10 cellular contexts compared by ENCODE assay signal in the genomic region with DNA sequence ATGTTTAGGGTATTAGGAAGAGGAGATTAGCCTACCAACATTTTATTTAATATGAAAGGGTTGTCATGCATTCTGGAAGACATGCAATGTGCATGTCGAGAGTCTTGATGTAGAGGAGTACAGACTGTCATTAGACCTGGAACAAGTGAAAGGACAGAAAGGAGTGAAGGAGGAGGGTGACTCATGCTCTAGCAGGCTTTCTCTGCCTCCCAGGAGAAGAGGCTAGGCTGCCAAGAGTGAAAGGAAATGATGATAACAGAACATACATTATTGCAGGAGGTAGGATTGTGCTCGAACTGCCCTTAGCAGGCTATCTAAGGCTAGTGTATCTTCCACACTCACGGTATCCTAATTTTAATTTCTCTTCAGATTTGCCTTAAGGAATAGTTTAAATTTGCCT.
DNase-seq lines count a peak whose midpoint lies in the region; ATAC-seq, FAIRE-seq and TF ChIP-seq lines count a peak whose summit lies in the region.
"Had no signal": no experiment of that assay in that cellular context is flagged by ENCODE, and none has a peak within 500 bp of the region (broad histone marks: within the 10 kb centered on the region; RNA-seq: fewer than 3 reads in every experiment).

No MANE protein-coding gene starts in this region.

- WGBS in K562 (ENCODE audit: insufficient coverage, low coverage, missing lambda C conversion rate), result 20% methylated on average over 3 of the region's 3 CpGs

- TF ChIP-seq EP300 in K562 (IDR thresholded peaks at IDR 0.05; ENCODE audit: low read length), result no peak

- H4K20me1 ChIP-seq in K562 (replicated peaks; ENCODE audit: control insufficient read depth, insufficient read depth, low read length), result no peaks in the 10 kb centered on the region

- no peak for TF ChIP-seq RAD21 in K562 (CRISPR knock-in tag; conservative IDR thresholded peaks at IDR 0.05 in 1 of 2, IDR thresholded peaks at IDR 0.05 in 1 of 2)

- H3K9me1 ChIP-seq in K562 (ENCODE audit: control insufficient read depth, insufficient read depth, low read length), result no peaks in the 10 kb centered on the region

- FAIRE-seq in K562 (lab: Jason Lieb, UNC), result no peak

- H3K27me3 Mint-ChIP-seq in natural killer cell (ENCODE audit: low read depth in 2 of 2), result no peaks in the 10 kb centered on the region
- H3K27me3 Mint-ChIP-seq: IgD-negative memory B cell had no signal

- H3K4me1 ChIP-seq in K562 (replicated peaks in 1 of 2; ENCODE audit: control insufficient read depth in 2 of 2, insufficient read depth in 2 of 2, low read length in 2 of 2), result no peaks in the 10 kb centered on the region

- H3K27me3 ChIP-seq in K562 (ENCODE audit: control insufficient read depth in 2 of 2, insufficient read depth in 2 of 2, low read length in 2 of 2) (no peaks in the 10 kb centered on the region), WERI-Rb-1 (ENCODE audit: insufficient read depth, low read depth, severe bottlenecking) (no peaks in the 10 kb centered on the region)

- peak overlapping the region; percentile 70 to 83 for H3K27ac Mint-ChIP-seq in natural killer cell
- H3K27ac Mint-ChIP-seq: IgD-negative memory B cell had no signal

- CTCF ChIA-PET in K562 (lab: Yijun Ruan, JAX; ENCODE audit: low intra/inter-chr PET ratio), result interaction anchor here (0.6 kb wide), 1 partner anchor 784 kb away, joined by 3 read pairs; no protein-coding TSS in a partner anchor

- no peak for TF ChIP-seq POLR2A in K562 (conservative IDR thresholded peaks at IDR 0.05)

- H3K4me1 Mint-ChIP-seq in natural killer cell, result peaks cover 89 to 92% of the 10 kb centered on the region in 2 donors

- no peak overlapping the region for H3K27ac ChIP-seq in K562 (ENCODE audit: extremely low read depth, low read depth, low read length)
- no peak overlapping the region for H3K27ac ChIP-seq in WERI-Rb-1

- TF ChIP-seq CTCF in K562 (IDR thresholded peaks at IDR 0.05 in 2 of 3, conservative IDR thresholded peaks at IDR 0.05 in 1 of 3; ENCODE audit: insufficient read depth in 2 of 3, low read depth in 1 of 3, low read length in 3 of 3), result no peak
- no peak for TF ChIP-seq CTCF in natural killer cell (IDR thresholded peaks at IDR 0.05)
- no peak for TF ChIP-seq CTCF in WERI-Rb-1 (IDR thresholded peaks at IDR 0.05; ENCODE audit: low read depth, low read length)
- no peak for TF ChIP-seq CTCF in GM10266 (IDR thresholded peaks at IDR 0.05; ENCODE audit: control insufficient read depth, insufficient read depth, low read depth, missing control alignments)

- H3K9me3 Mint-ChIP-seq in natural killer cell, result no peaks in the 10 kb centered on the region
- H3K9me3 Mint-ChIP-seq: IgD-negative memory B cell had no signal

- ATAC-seq in K562 (peak; percentile 82), natural killer cell (peak in 1 of 3 donors; percentile 19)
- ATAC-seq: HCT116 had no signal

- no TSS peak for BruUV-seq in K562 (replicated peaks; lab: Mats Ljungman, UMichigan)

- H3K9ac ChIP-seq in K562 (ENCODE audit: insufficient read depth in 1 of 2, low read depth in 2 of 2, low read length in 2 of 2), result no peak overlapping the region

- H3K36me3 Mint-ChIP-seq in natural killer cell, result no peaks in the 10 kb centered on the region

- no peaks in the 10 kb centered on the region for H3K79me2 ChIP-seq in K562 (ENCODE audit: control insufficient read depth, insufficient read depth, low read length)

- H3K4me3 Mint-ChIP-seq in natural killer cell, result peak overlapping the region; percentile 86
- H3K4me3 Mint-ChIP-seq: IgD-negative memory B cell had no signal

- in situ Hi-C loops in K562 (cut with MboI), result no loop called here

- DNase-seq in DMS79 (lab: John Stamatoyannopoulos, UW) (peak; percentile 22), HUDEP-2 (lab: John Stamatoyannopoulos, UW; ENCODE audit: unreplicated experiment in 76 of 76) (peak in 42 of 76 experiments; percentile 1 to 64 (median 20)), K562 (ENCODE audit: extremely low read depth in 1 of 4, low spot score in 3 of 4) (peak in 2 of 4 experiments; percentile 27 to 30), natural killer cell (no peak), WERI-Rb-1 (no peak), inferior parietal cortex (ENCODE audit: extremely low spot score) (no peak), GM10266 (ENCODE audit: extremely low spot score) (no peak)
- DNase-seq: stimulated activated CD4-positive, alpha-beta T cell treated with anti-CD3 and anti-CD28 coated beads, Interleukin-4, amount 100 ng/mL, for 1 hour had no signal

- intact Hi-C loops in K562 (cut with micrococcal nuclease), result no loop called here
- intact Hi-C loops in natural killer cell (cut with micrococcal nuclease), result loop anchor here (2.0 to 10.0 kb wide), 2 partner anchors 227 to 997 kb away; partner anchors contain the start of gene EXOC4

- POLR2A ChIA-PET in K562 (lab: Yijun Ruan, JAX), result no interaction called here

- no peak overlapping the region for H2AFZ ChIP-seq in K562 (ENCODE audit: low read depth, low read length)

- H3K4me3 ChIP-seq in K562 (no peak overlapping the region), WERI-Rb-1 (ENCODE audit: low read depth, low read length) (no peak overlapping the region)

- no peaks in the 10 kb centered on the region for H3K9me3 ChIP-seq in K562 (replicated peaks; ENCODE audit: control insufficient read depth, insufficient read depth, low read depth, low read length)
- no peaks in the 10 kb centered on the region for H3K9me3 ChIP-seq in WERI-Rb-1 (ENCODE audit: severe bottlenecking)

- H3K4me2 ChIP-seq in K562 (ENCODE audit: insufficient read depth, low read length), result no peak overlapping the region

- H3K36me3 ChIP-seq in K562 (ENCODE audit: control insufficient read depth, insufficient read depth, low read length) (peaks cover 9% of the 10 kb centered on the region), WERI-Rb-1 (no peaks in the 10 kb centered on the region)

TF ChIP-seq in K562, 482 proteins besides CTCF, POLR2A, EP300 and RAD21 (continues in another document):
- TF ChIP-seq FOXP1 (CRISPR knock-in tag; IDR thresholded peaks at IDR 0.05), result no peak
- TF ChIP-seq, protein P1, sequence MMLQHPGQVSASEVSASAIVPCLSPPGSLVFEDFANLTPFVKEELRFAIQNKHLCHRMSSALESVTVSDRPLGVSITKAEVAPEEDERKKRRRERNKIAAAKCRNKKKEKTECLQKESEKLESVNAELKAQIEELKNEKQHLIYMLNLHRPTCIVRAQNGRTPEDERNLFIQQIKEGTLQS (IDR thresholded peaks at IDR 0.05), result peak; percentile 68
- TF ChIP-seq, protein P1 (CRISPR knock-in tag; conservative IDR thresholded peaks at IDR 0.05), result no peak
- TF ChIP-seq ZNF24 (IDR thresholded peaks at IDR 0.05), result peak; percentile 17; the same call in 1 of the 2 replicates
- TF ChIP-seq UBTF (IDR thresholded peaks at IDR 0.05; ENCODE audit: borderline replicate concordance in 1 of 2, low read depth in 2 of 2, low read length in 2 of 2), result peak in 1 of 2 experiments; percentile 63; a peak in 1 of 4 replicates
- no peak for TF ChIP-seq SNRNP70 (optimal IDR thresholded peaks at IDR 0.05; ENCODE audit: low read depth, low read length)
- TF ChIP-seq SRF (CRISPR knock-in tag; IDR thresholded peaks at IDR 0.05), result peak in 1 of 2 experiments; percentile 82; a peak in 1 of 4 replicates
- TF ChIP-seq, protein P2, sequence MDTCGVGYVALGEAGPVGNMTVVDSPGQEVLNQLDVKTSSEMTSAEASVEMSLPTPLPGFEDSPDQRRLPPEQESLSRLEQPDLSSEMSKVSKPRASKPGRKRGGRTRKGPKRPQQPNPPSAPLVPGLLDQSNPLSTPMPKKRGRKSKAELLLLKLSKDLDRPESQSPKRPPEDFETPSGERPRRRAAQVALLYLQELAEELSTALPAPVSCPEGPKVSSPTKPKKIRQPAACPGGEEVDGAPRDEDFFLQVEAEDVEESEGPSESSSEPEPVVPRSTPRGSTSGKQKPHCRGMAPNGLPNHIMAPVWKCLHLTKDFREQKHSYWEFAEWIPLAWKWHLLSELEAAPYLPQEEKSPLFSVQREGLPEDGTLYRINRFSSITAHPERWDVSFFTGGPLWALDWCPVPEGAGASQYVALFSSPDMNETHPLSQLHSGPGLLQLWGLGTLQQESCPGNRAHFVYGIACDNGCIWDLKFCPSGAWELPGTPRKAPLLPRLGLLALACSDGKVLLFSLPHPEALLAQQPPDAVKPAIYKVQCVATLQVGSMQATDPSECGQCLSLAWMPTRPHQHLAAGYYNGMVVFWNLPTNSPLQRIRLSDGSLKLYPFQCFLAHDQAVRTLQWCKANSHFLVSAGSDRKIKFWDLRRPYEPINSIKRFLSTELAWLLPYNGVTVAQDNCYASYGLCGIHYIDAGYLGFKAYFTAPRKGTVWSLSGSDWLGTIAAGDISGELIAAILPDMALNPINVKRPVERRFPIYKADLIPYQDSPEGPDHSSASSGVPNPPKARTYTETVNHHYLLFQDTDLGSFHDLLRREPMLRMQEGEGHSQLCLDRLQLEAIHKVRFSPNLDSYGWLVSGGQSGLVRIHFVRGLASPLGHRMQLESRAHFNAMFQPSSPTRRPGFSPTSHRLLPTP (IDR thresholded peaks at IDR 0.05; ENCODE audit: borderline replicate concordance, extremely low read depth, insufficient read length), result no peak
- TF ChIP-seq ZNF274 (IDR thresholded peaks at IDR 0.05; ENCODE audit: borderline replicate concordance, low read depth, low read length), result no peak

Comparison
In these comparisons a context has a peak if more than half of its experiments do, and no peak if none do; other contexts are left out.
1. DNase-seq: peak in DMS79 (single experiment) and HUDEP-2 (42 of 76); none in natural killer cell (single experiment), WERI-Rb-1 (single experiment), inferior parietal cortex (single experiment) and GM10266 (single experiment).